ENCODE assay signal across 32 cellular contexts in genomic region chr16:55933038-55933437, GRCh38. TPM values are rescaled to one million over a fixed set of nuclear protein-coding genes. Genes with fewer than 3 reads are reported as not detected.
"Had no signal": no experiment of that assay in that cellular context is flagged by ENCODE, and none has a peak within 500 bp of the region (broad histone marks: within the 10 kb centered on the region; RNA-seq: fewer than 3 reads in every experiment).

No MANE protein-coding gene starts in this region.

- FAIRE-seq: colon, islet of Langerhans, urothelium cell line had no signal

- H3K27me3 ChIP-seq: foreskin keratinocyte, hepatocyte, right atrium auricular region, sigmoid colon, tibial nerve, upper lobe of left lung had no signal

- DNase-seq: effector CD8-positive, alpha-beta T cell; endodermal cell; foreskin keratinocyte; heart left ventricle; left cardiac atrium; left ventricle myocardium superior; lower lobe of right lung; naive thymus-derived CD8-positive, alpha-beta T cell; nephron progenitor cell; nucleus accumbens; sigmoid colon; stimulated activated CD4-positive, alpha-beta T cell treated with anti-CD3 and anti-CD28 coated beads, Interleukin-4, amount 100 ng/mL, for 4 hours; stimulated activated naive CD8-positive, alpha-beta T cell treated with anti-CD3 and anti-CD28 coated beads, Interleukin-15, Interleukin-2, amounts not matched to agents 100 U/mL and 50 U/mL, for 24 hours; substantia nigra; upper lobe of left lung had no signal

- H3K4me3 ChIP-seq: gastroesophageal sphincter, heart left ventricle, hepatocyte, lower lobe of right lung, prostate gland, right atrium auricular region, sigmoid colon, thoracic aorta, tibial nerve, upper lobe of left lung had no signal

- H3K36me3 ChIP-seq: gastroesophageal sphincter, heart left ventricle, lower lobe of right lung, prostate gland, right atrium auricular region, sigmoid colon, thoracic aorta, tibial nerve, upper lobe of left lung had no signal

- H3K4me1 ChIP-seq: foreskin keratinocyte, gastroesophageal sphincter, heart left ventricle, lower lobe of right lung, prostate gland, right atrium auricular region, sigmoid colon, tibial nerve, upper lobe of left lung had no signal

- H2AFZ ChIP-seq: hepatocyte had no signal

- H3K27ac ChIP-seq: epithelial cell of prostate, foreskin keratinocyte, gastroesophageal sphincter, heart left ventricle, hepatocyte, lower lobe of right lung, prostate gland, right atrium auricular region, sigmoid colon, thoracic aorta, tibial nerve, upper lobe of left lung had no signal

- H3K9me3 ChIP-seq: gastroesophageal sphincter, lower lobe of right lung, prostate gland, right atrium auricular region, sigmoid colon, thoracic aorta, upper lobe of left lung had no signal

- H3K79me2 ChIP-seq: hepatocyte had no signal

- H3K4me2 ChIP-seq: hepatocyte had no signal

RNA-seq across cellular contexts. Expression of gene CES5A, which starts 57.9 kb away (rescaled TPM):
- total RNA-seq: esophagus mucosa; fibroblast of lung; foreskin keratinocyte; gastroesophageal sphincter; hepatocyte; kidney epithelial cell; left ventricle myocardium superior; lower lobe of right lung; mesenteric fat pad; myocyte; naive thymus-derived CD8-positive, alpha-beta T cell; osteocyte; prostate gland; right atrium auricular region; sigmoid colon; skeletal muscle tissue; thoracic aorta; tibial nerve; upper lobe of left lung had no signal
- polyA plus RNA-seq: fibroblast of lung; foreskin keratinocyte; hepatocyte; naive thymus-derived CD8-positive, alpha-beta T cell; sigmoid colon had no signal
